In genomic region chr12:55741978-55742377, GRCh38 we compare ENCODE assay signal across 2 cellular contexts.
TF ChIP-seq lines count a peak whose summit lies in the region.

No MANE protein-coding gene starts in this region.

TF ChIP-seq in IMR-90, 13 proteins besides CTCF, POLR2A, EP300 and RAD21:
- TF ChIP-seq RFX5 (IDR thresholded peaks at IDR 0.05; ENCODE audit: low read depth, low read length) (no peak), RCOR1 (IDR thresholded peaks at IDR 0.05; ENCODE audit: insufficient replicate concordance, low read length) (no peak), USF2 (IDR thresholded peaks at IDR 0.05; ENCODE audit: low read depth, low read length) (no peak), ELK1 (IDR thresholded peaks at IDR 0.05; ENCODE audit: borderline replicate concordance, low read depth, low read length) (no peak), NFE2L2 (IDR thresholded peaks at IDR 0.05; ENCODE audit: low read depth, low read length) (no peak), MXI1 (IDR thresholded peaks at IDR 0.05; ENCODE audit: borderline replicate concordance, low read depth, low read length) (no peak)

TF ChIP-seq in H1, 55 proteins besides CTCF, POLR2A, EP300 and RAD21:
- TF ChIP-seq HDAC6 (IDR thresholded peaks at IDR 0.05; ENCODE audit: low read depth, low read length) (no peak), SAP30 (IDR thresholded peaks at IDR 0.05; ENCODE audit: insufficient read depth, insufficient replicate concordance, low read length) (no peak), BRCA1 (IDR thresholded peaks at IDR 0.05; ENCODE audit: low read depth, low read length) (no peak), BACH1 (IDR thresholded peaks at IDR 0.05; ENCODE audit: low read length) (no peak), JUND (IDR thresholded peaks at IDR 0.05; ENCODE audit: low read length) (no peak), KDM5A (IDR thresholded peaks at IDR 0.05; ENCODE audit: low read length) (no peak), TAF1 (IDR thresholded peaks at IDR 0.05; ENCODE audit: low read depth, low read length) (no peak), EZH2 (IDR thresholded peaks at IDR 0.05; ENCODE audit: low read depth, low read length, severe bottlenecking) (no peak), NRF1 (IDR thresholded peaks at IDR 0.05; ENCODE audit: low read depth, low read length) (no peak), POLR2AphosphoS5 (IDR thresholded peaks at IDR 0.05; ENCODE audit: low read depth, low read length) (no peak), CBX5 (IDR thresholded peaks at IDR 0.05; ENCODE audit: low read depth, low read length) (no peak), RFX5 (IDR thresholded peaks at IDR 0.05; ENCODE audit: borderline replicate concordance, low read depth, low read length) (no peak), TEAD4 (IDR thresholded peaks at IDR 0.05; ENCODE audit: low read depth, low read length) (no peak), EGR1 (IDR thresholded peaks at IDR 0.05; ENCODE audit: borderline replicate concordance, low read depth, low read length) (no peak), YY1 (IDR thresholded peaks at IDR 0.05; ENCODE audit: low read depth, low read length) (no peak), MAX (IDR thresholded peaks at IDR 0.05) (no peak)
